ENCODE assay signal across 19 cellular contexts in genomic region chr17:58492238-58493121, GRCh38. TPM values are rescaled to one million over a fixed set of nuclear protein-coding genes. Genes with fewer than 3 reads are reported as not detected.
A peak's percentile ranks its signal among the peaks of the same experiment; 100 is the strongest.
DNase-seq lines count a peak whose midpoint lies in the region; ATAC-seq lines count a peak whose summit lies in the region.
"Had no signal": no experiment of that assay in that cellular context is flagged by ENCODE, and none has a peak within 500 bp of the region (broad histone marks: within the 10 kb centered on the region; RNA-seq: fewer than 3 reads in every experiment).

No MANE protein-coding gene starts in this region.

- ATAC-seq in HG02610 (IDR thresholded peaks at IDR 0.05; ENCODE audit: unreplicated experiment): peak; percentile 65
- ATAC-seq in HG03097 (IDR thresholded peaks at IDR 0.05; ENCODE audit: low FRiP score, unreplicated experiment): no peak
- no peak for ATAC-seq in GM21367 (IDR thresholded peaks at IDR 0.05; ENCODE audit: unreplicated experiment)
- ATAC-seq: body of pancreas had no signal

- H3K27me3 Mint-ChIP-seq in activated CD4-positive, alpha-beta T cell treated with anti-CD3 and anti-CD28 coated beads, Interleukin-2, amount 10 ng/mL, durations not matched to agents 24 days and 14 days: no peaks in the 10 kb centered on the region
- H3K27me3 Mint-ChIP-seq in activated T-helper 2 cell treated with anti-CD3 and anti-CD28 coated beads, Interferon-gamma antibody, Interleukin-2, Interleukin-4, amounts not matched to agents 10 μg/mL and 5 μg/mL and 100 μg/mL, durations not matched to agents 14 hours and 24 hours and 36 hours (ENCODE audit: low read depth): no peaks in the 10 kb centered on the region

- no peak overlapping the region for H3K4me3 Mint-ChIP-seq in activated CD4-positive, alpha-beta T cell treated with anti-CD3 and anti-CD28 coated beads, Interleukin-2, amount 10 ng/mL, durations not matched to agents 24 days and 14 days
- no peak overlapping the region for H3K4me3 Mint-ChIP-seq in activated T-helper 2 cell treated with anti-CD3 and anti-CD28 coated beads, Interferon-gamma antibody, Interleukin-2, Interleukin-4, amounts not matched to agents 10 μg/mL and 5 μg/mL and 100 μg/mL, durations not matched to agents 14 hours and 24 hours and 36 hours (ENCODE audit: low read depth)
- H3K4me3 Mint-ChIP-seq: CD14-positive monocyte had no signal

- no peaks in the 10 kb centered on the region for H3K9me3 Mint-ChIP-seq in activated CD4-positive, alpha-beta T cell treated with anti-CD3 and anti-CD28 coated beads, Interleukin-2, amount 10 ng/mL, durations not matched to agents 24 days and 14 days
- H3K9me3 Mint-ChIP-seq in activated T-helper 2 cell treated with anti-CD3 and anti-CD28 coated beads, Interferon-gamma antibody, Interleukin-2, Interleukin-4, amounts not matched to agents 10 μg/mL and 5 μg/mL and 100 μg/mL, durations not matched to agents 14 hours and 24 hours and 36 hours: no peaks in the 10 kb centered on the region

- intact Hi-C loops in activated CD4-positive, alpha-beta T cell treated with anti-CD3 and anti-CD28 coated beads, Interleukin-2, amount 10 ng/mL, durations not matched to agents 24 days and 14 days (cut with micrococcal nuclease): no loop called here
- intact Hi-C loops in activated T-helper 2 cell treated with anti-CD3 and anti-CD28 coated beads, Interferon-gamma antibody, Interleukin-2, Interleukin-4, amounts not matched to agents 10 μg/mL and 5 μg/mL and 100 μg/mL, durations not matched to agents 14 hours and 24 hours and 36 hours (cut with micrococcal nuclease): no loop called here

- peak overlapping the region; percentile 68 for H3K27ac Mint-ChIP-seq in activated CD4-positive, alpha-beta T cell treated with anti-CD3 and anti-CD28 coated beads, Interleukin-2, amount 10 ng/mL, durations not matched to agents 24 days and 14 days
- H3K27ac Mint-ChIP-seq in activated T-helper 2 cell treated with anti-CD3 and anti-CD28 coated beads, Interferon-gamma antibody, Interleukin-2, Interleukin-4, amounts not matched to agents 10 μg/mL and 5 μg/mL and 100 μg/mL, durations not matched to agents 14 hours and 24 hours and 36 hours: peak overlapping the region; percentile 60
- H3K27ac Mint-ChIP-seq: CD14-positive monocyte had no signal

- peaks cover 17% of the 10 kb centered on the region for H3K4me1 Mint-ChIP-seq in activated CD4-positive, alpha-beta T cell treated with anti-CD3 and anti-CD28 coated beads, Interleukin-2, amount 10 ng/mL, durations not matched to agents 24 days and 14 days
- H3K4me1 Mint-ChIP-seq in activated T-helper 2 cell treated with anti-CD3 and anti-CD28 coated beads, Interferon-gamma antibody, Interleukin-2, Interleukin-4, amounts not matched to agents 10 μg/mL and 5 μg/mL and 100 μg/mL, durations not matched to agents 14 hours and 24 hours and 36 hours (ENCODE audit: low read depth): peaks cover 18% of the 10 kb centered on the region

- no peak for DNase-seq in activated CD4-positive, alpha-beta T cell treated with anti-CD3 and anti-CD28 coated beads, Interleukin-2, amount 10 ng/mL, durations not matched to agents 24 days and 14 days
- no peak for DNase-seq in activated CD4-positive, alpha-beta T cell treated with anti-CD3 and anti-CD28 coated beads, Interleukin-2, amount 50 U/mL, for 4 hours
- no peak for DNase-seq in activated T-helper 2 cell treated with anti-CD3 and anti-CD28 coated beads, Interferon-gamma antibody, Interleukin-2, Interleukin-4, amounts not matched to agents 10 μg/mL and 5 μg/mL and 100 μg/mL, durations not matched to agents 14 hours and 24 hours and 36 hours (ENCODE audit: low spot score)
- DNase-seq in kidney tubule cell (ENCODE audit: low spot score): peak; percentile 40
- DNase-seq in 8988T: no peak
- DNase-seq: body of pancreas; colonic mucosa; DND-41; gastrocnemius medialis; MG63; NCI-H187 treated with DMSO at 0.1 percent for 48 hours; NCI-H345; spleen; stimulated activated naive CD4-positive, alpha-beta T cell treated with Interleukin-2 at 50 U/mL for 16 hours had no signal

- peaks cover 72% of the 10 kb centered on the region for H3K36me3 Mint-ChIP-seq in activated CD4-positive, alpha-beta T cell treated with anti-CD3 and anti-CD28 coated beads, Interleukin-2, amount 10 ng/mL, durations not matched to agents 24 days and 14 days (ENCODE audit: low read depth)
- H3K36me3 Mint-ChIP-seq in activated T-helper 2 cell treated with anti-CD3 and anti-CD28 coated beads, Interferon-gamma antibody, Interleukin-2, Interleukin-4, amounts not matched to agents 10 μg/mL and 5 μg/mL and 100 μg/mL, durations not matched to agents 14 hours and 24 hours and 36 hours (ENCODE audit: low read depth): peaks cover 83% of the 10 kb centered on the region

RNA-seq across cellular contexts. Expression of gene HSF5, which starts 4.3 kb away (rescaled TPM):
- 0.80 and 0.91 TPM in 2 replicates for total RNA-seq in activated CD4-positive, alpha-beta T cell treated with anti-CD3 and anti-CD28 coated beads, Interleukin-2, amount 10 ng/mL, durations not matched to agents 24 days and 14 days
- total RNA-seq in activated T-helper 2 cell treated with anti-CD3 and anti-CD28 coated beads, Interferon-gamma antibody, Interleukin-2, Interleukin-4, amounts not matched to agents 10 μg/mL and 5 μg/mL and 100 μg/mL, durations not matched to agents 14 hours and 24 hours and 36 hours: 1.5 and 1.6 TPM in 2 replicates
- total RNA-seq: body of pancreas, endothelial cell of umbilical vein, gastrocnemius medialis had no signal

RNA-seq across cellular contexts. Expression of gene MTMR4, which starts 22.0 kb away (rescaled TPM):
- total RNA-seq in activated CD4-positive, alpha-beta T cell treated with anti-CD3 and anti-CD28 coated beads, Interleukin-2, amount 10 ng/mL, durations not matched to agents 24 days and 14 days: 84.2 and 89.0 TPM in 2 replicates
- 82.1 and 82.9 TPM in 2 replicates for total RNA-seq in activated T-helper 2 cell treated with anti-CD3 and anti-CD28 coated beads, Interferon-gamma antibody, Interleukin-2, Interleukin-4, amounts not matched to agents 10 μg/mL and 5 μg/mL and 100 μg/mL, durations not matched to agents 14 hours and 24 hours and 36 hours
